In genomic region chr11:66371627-66372415, GRCh38 we compare ENCODE assay signal across 8 cellular contexts. TPM values are rescaled to one million over a fixed set of nuclear protein-coding genes. Genes with fewer than 3 reads are reported as not detected.
A peak's percentile ranks its signal among the peaks of the same experiment; 100 is the strongest.
DNase-seq lines count a peak whose midpoint lies in the region; ATAC-seq, FAIRE-seq and TF ChIP-seq lines count a peak whose summit lies in the region.

Gene SLC29A2, minus strand, starts transcription at chr11:66371760. Its CDS starts 169 bp downstream, at chr11:66371591.

- peaks cover 16% of the 10 kb centered on the region for H3K27me3 ChIP-seq in astrocyte (ENCODE audit: insufficient read depth, low read length)
- no peaks in the 10 kb centered on the region for H3K27me3 ChIP-seq in iPS-18a (ENCODE audit: control insufficient read depth, insufficient read depth, low read length)

- DNase-seq in DMS153 treated with DMSO at 0.1 percent for 48 hours (lab: John Stamatoyannopoulos, UW; ENCODE audit: unreplicated experiment): peak; percentile 73
- DNase-seq in HEK293T (ENCODE audit: extremely low spot score): peak; percentile 85
- peak; percentile 85 to 97 (median 95) for DNase-seq in NCI-H1417 (lab: John Stamatoyannopoulos, UW)
- peak; percentile 69 for DNase-seq in T follicular helper cell (ENCODE audit: low read depth)
- no peak for DNase-seq in astrocyte (ENCODE audit: low read depth)
- DNase-seq in stimulated activated CD4-positive, alpha-beta T cell treated with anti-CD3 and anti-CD28 coated beads, Interleukin-12 subunit alpha, Interleukin-12 subunit beta, amount 100 ng/mL, for 24 hours (ENCODE audit: low read depth in 2 of 2): peak; percentile 52 to 74

- POLR2A ChIA-PET in HEK293T (lab: Yijun Ruan, JAX): interaction anchor here (0.9 to 3.2 kb wide), 7 partner anchors 8 to 60 kb away, joined by 3 to 19 read pairs (median 5); partner anchors contain the start of genes B4GAT1 and BRMS1

- H3K36me3 ChIP-seq in astrocyte (ENCODE audit: insufficient read depth, low read length) (no peaks in the 10 kb centered on the region), iPS-18a (ENCODE audit: control insufficient read depth, low read depth, low read length) (peaks cover 25% of the 10 kb centered on the region)

- no peak for TF ChIP-seq CTCF in astrocyte (IDR thresholded peaks at IDR 0.05; ENCODE audit: insufficient read depth, low read depth, low read length)

- H3K9me3 Mint-ChIP-seq in astrocyte (ENCODE audit: unreplicated experiment): no peaks in the 10 kb centered on the region

- no peaks in the 10 kb centered on the region for H3K27me3 Mint-ChIP-seq in astrocyte (ENCODE audit: low read depth, unreplicated experiment)

- peaks cover 12% of the 10 kb centered on the region for H3K4me1 ChIP-seq in astrocyte (ENCODE audit: insufficient read depth, low read length)
- H3K4me1 ChIP-seq in iPS-18a (ENCODE audit: control insufficient read depth, low read depth, low read length): peaks cover 18% of the 10 kb centered on the region

- no peaks in the 10 kb centered on the region for H3K79me2 ChIP-seq in astrocyte (ENCODE audit: insufficient read depth, low read length)

- peaks cover 5% of the 10 kb centered on the region for H3K36me3 Mint-ChIP-seq in astrocyte (ENCODE audit: low read depth, unreplicated experiment)

- FAIRE-seq in astrocyte (lab: Jason Lieb, UNC): no peak

- no peak for ATAC-seq in HG03139 (IDR thresholded peaks at IDR 0.05; ENCODE audit: unreplicated experiment)

- peak within 1 kb of the TSS; percentile 88 for H3K4me3 Mint-ChIP-seq in astrocyte (ENCODE audit: unreplicated experiment)

- H3K9me3 ChIP-seq in astrocyte (ENCODE audit: insufficient read depth, low read depth, low read length) (no peaks in the 10 kb centered on the region), iPS-18a (ENCODE audit: control insufficient read depth, low read depth, low read length) (no peaks in the 10 kb centered on the region)

- peak within 1 kb of the TSS; percentile 89 for H3K4me2 ChIP-seq in astrocyte (ENCODE audit: low read length)

- H3K9ac ChIP-seq in astrocyte (ENCODE audit: low read length) (peak within 1 kb of the TSS; percentile 46), iPS-18a (ENCODE audit: low read length) (peak within 1 kb of the TSS; percentile 96)

- H3K27ac ChIP-seq in astrocyte (ENCODE audit: low read depth, low read length) (no peak within 1 kb of the TSS), iPS-18a (ENCODE audit: low read length) (peak within 1 kb of the TSS; percentile 93)

- H3K4me3 ChIP-seq in astrocyte (ENCODE audit: insufficient read depth, low read depth, low read length): peak within 1 kb of the TSS; percentile 52
- peak within 1 kb of the TSS; percentile 99 for H3K4me3 ChIP-seq in iPS-18a (ENCODE audit: low read length)

- H3K27ac Mint-ChIP-seq in astrocyte (ENCODE audit: unreplicated experiment): peak within 1 kb of the TSS; percentile 12

- peak within 1 kb of the TSS; percentile 57 for H2AFZ ChIP-seq in astrocyte (ENCODE audit: low read depth, low read length)

- H4K20me1 ChIP-seq in astrocyte (ENCODE audit: insufficient read depth, low read length): no peaks in the 10 kb centered on the region

- CTCF ChIA-PET in HEK293T (lab: Yijun Ruan, JAX): interaction anchor here (0.6 to 1.1 kb wide), 5 partner anchors 14 to 89 kb away, joined by 3 to 5 read pairs (median 4); partner anchors contain the start of gene MRPL11

- peaks cover 10% of the 10 kb centered on the region for H3K4me1 Mint-ChIP-seq in astrocyte (ENCODE audit: low read depth, unreplicated experiment)

TF ChIP-seq in HEK293T, 16 proteins besides CTCF, POLR2A, EP300 and RAD21:
- TF ChIP-seq PKNOX1 (IDR thresholded peaks at IDR 0.05): peak; percentile 33; the same call in 1 of the 2 replicates
- TF ChIP-seq NFRKB (IDR thresholded peaks at IDR 0.05): no peak
- TF ChIP-seq HDGF (IDR thresholded peaks at IDR 0.05; ENCODE audit: borderline replicate concordance): no peak
- no peak for TF ChIP-seq CTBP1 (IDR thresholded peaks at IDR 0.05; ENCODE audit: borderline replicate concordance)
- TF ChIP-seq BHLHE40 (IDR thresholded peaks at IDR 0.05; ENCODE audit: borderline replicate concordance): no peak
- no peak for TF ChIP-seq FOXA1 (IDR thresholded peaks at IDR 0.05)

RNA-seq across cellular contexts. Expression of gene SLC29A2, which starts in this region (rescaled TPM):
- total RNA-seq in astrocyte: 5.0 and 6.6 TPM in 2 replicates
